Comparison of ENCODE assay signal across 23 cellular contexts in the genomic region with DNA sequence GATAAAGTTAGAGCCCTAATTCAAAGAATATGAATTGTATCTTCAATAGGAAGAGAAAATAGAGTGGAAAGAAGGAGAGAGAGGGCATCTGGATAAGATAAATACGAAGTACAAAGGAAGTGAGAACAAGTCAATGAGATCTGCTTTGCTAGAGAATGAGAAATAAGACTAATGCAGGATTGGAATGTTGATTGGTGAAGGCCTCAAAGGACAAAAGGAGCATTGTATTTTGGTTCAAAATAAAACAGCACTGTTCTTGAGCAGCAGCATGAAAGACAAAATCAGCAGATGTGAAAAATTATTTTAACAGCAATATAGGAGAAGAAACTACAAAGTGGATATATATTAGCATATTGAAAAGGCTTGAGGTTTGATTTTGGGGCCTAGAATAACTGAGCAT. TPM values are rescaled to one million over a fixed set of nuclear protein-coding genes. Genes with fewer than 3 reads are reported as not detected.
"Had no signal": no experiment of that assay in that cellular context is flagged by ENCODE, and none has a peak within 500 bp of the region (broad histone marks: within the 10 kb centered on the region; RNA-seq: fewer than 3 reads in every experiment).

No MANE protein-coding gene starts in this region.

- H3K4me3 ChIP-seq: heart right ventricle, left lung, right atrium auricular region, testis had no signal

- H3K4me1 Mint-ChIP-seq: natural killer cell had no signal

- H3K36me3 Mint-ChIP-seq: activated CD8-positive, alpha-beta memory T cell treated with anti-CD3 and anti-CD28 coated beads, Interleukin-2, amount 10 ng/mL, durations not matched to agents 7 days and 5 days; natural killer cell had no signal

- H3K27ac Mint-ChIP-seq: activated CD8-positive, alpha-beta memory T cell treated with anti-CD3 and anti-CD28 coated beads, Interleukin-2, amount 10 ng/mL, durations not matched to agents 7 days and 5 days; natural killer cell had no signal

- H3K9me3 ChIP-seq: left lung, right atrium auricular region, testis had no signal

- DNase-seq: activated CD4-positive, alpha-beta T cell treated with anti-CD3 and anti-CD28 coated beads, Interleukin-2, amount 50 U/mL, for 48 hours; activated CD8-positive, alpha-beta memory T cell treated with anti-CD3 and anti-CD28 coated beads, Interleukin-2, amount 10 ng/mL, durations not matched to agents 7 days and 5 days; activated effector memory CD4-positive, alpha-beta T cell treated with Interleukin-2 at 50 U/mL for 16 hours; activated naive CD4-positive, alpha-beta T cell treated with anti-CD3 and anti-CD28 coated beads, Interleukin-2, amount 50 U/mL, for 16 hours; activated T-cell treated with anti-CD3 and anti-CD28 coated beads, Interleukin-2, amount 50 U/mL, for 1 hour; central memory CD4-positive, alpha-beta T cell; effector memory CD4-positive, alpha-beta T cell; foreskin keratinocyte; heart right ventricle; islet precursor cell; left lung; mesenchymal stem cell; natural killer cell; posterior cingulate gyrus; small intestine; stimulated activated CD4-positive, alpha-beta T cell treated with anti-CD3 and anti-CD28 coated beads, Interleukin-4, amount 100 ng/mL, for 4 hours; stimulated activated CD8-positive, alpha-beta memory T cell treated with anti-CD3 and anti-CD28 coated beads, Interleukin-4, amount 100 ng/mL, for 48 hours; stimulated activated naive CD8-positive, alpha-beta T cell treated with anti-CD3 and anti-CD28 coated beads, Interleukin-15, Interleukin-2, amounts not matched to agents 100 U/mL and 50 U/mL, for 24 hours; testis; WERI-Rb-1 had no signal

- H3K9me3 Mint-ChIP-seq: natural killer cell had no signal

- H3K27ac ChIP-seq: foreskin keratinocyte, heart right ventricle, left lung, right atrium auricular region, testis, WERI-Rb-1 had no signal

- H3K4me1 ChIP-seq: heart right ventricle, left lung, right atrium auricular region, testis had no signal

- H3K36me3 ChIP-seq: heart right ventricle, left lung, right atrium auricular region, WERI-Rb-1 had no signal

- H3K27me3 Mint-ChIP-seq: activated CD8-positive, alpha-beta memory T cell treated with anti-CD3 and anti-CD28 coated beads, Interleukin-2, amount 10 ng/mL, durations not matched to agents 7 days and 5 days had no signal

- H3K4me3 Mint-ChIP-seq: activated CD8-positive, alpha-beta memory T cell treated with anti-CD3 and anti-CD28 coated beads, Interleukin-2, amount 10 ng/mL, durations not matched to agents 7 days and 5 days; natural killer cell had no signal

- ATAC-seq: activated CD8-positive, alpha-beta memory T cell treated with anti-CD3 and anti-CD28 coated beads, Interleukin-2, amount 10 ng/mL, durations not matched to agents 7 days and 5 days; foreskin keratinocyte; heart right ventricle; left lung; natural killer cell; stimulated activated naive CD8-positive, alpha-beta T cell treated with anti-CD3 and anti-CD28 coated beads, Interleukin-15, Interleukin-2, amounts not matched to agents 100 U/mL and 50 U/mL, for 24 hours had no signal

- H3K27me3 ChIP-seq: foreskin keratinocyte, heart right ventricle, left lung, right atrium auricular region, testis had no signal

RNA-seq across cellular contexts. Expression of a gene that starts 5.1 kb away (rescaled TPM):
- total RNA-seq: foreskin keratinocyte; heart right ventricle; left lung; natural killer cell; right atrium auricular region; T-helper 1 cell treated with Interleukin-12 subunit alpha and Interleukin-12 subunit beta and Interleukin-4 antibody, amounts not matched to agents 30 ng/mL and 1 ng/mL, for 36 hours; testis; ureter had no signal
